ENCODE assay signal across 23 cellular contexts in the genomic region with DNA sequence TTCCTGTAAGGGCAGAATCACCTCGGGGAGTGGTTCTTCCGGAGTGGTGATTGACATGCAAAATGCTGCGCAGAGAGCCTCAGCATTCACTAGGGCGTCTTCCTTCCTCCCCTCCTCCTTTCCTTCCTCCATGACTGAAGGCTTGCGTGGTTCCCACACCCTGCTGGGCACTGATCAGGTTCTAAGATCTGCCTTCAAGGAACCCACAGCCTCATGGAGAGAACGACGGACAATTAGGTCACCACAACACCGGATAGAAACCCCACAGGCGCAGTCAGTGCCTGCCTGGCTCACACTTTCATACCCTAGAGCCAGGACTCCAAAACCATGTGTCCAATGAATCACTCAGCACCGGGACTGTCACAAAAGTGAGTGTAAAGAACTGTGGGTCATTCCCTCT.
DNase-seq lines count a peak whose midpoint lies in the region; ATAC-seq, FAIRE-seq and TF ChIP-seq lines count a peak whose summit lies in the region.
"Had no signal": no experiment of that assay in that cellular context is flagged by ENCODE, and none has a peak within 500 bp of the region (broad histone marks: within the 10 kb centered on the region; RNA-seq: fewer than 3 reads in every experiment).

No MANE protein-coding gene starts in this region.

- TF ChIP-seq CTCF in foreskin keratinocyte (conservative IDR thresholded peaks at IDR 0.05) = no peak
- TF ChIP-seq CTCF in esophagus muscularis mucosa (IDR thresholded peaks at IDR 0.05) = no peak

- H3K36me3 ChIP-seq in HUES6 (ENCODE audit: control insufficient read depth, insufficient read depth, low read length) (no peaks in the 10 kb centered on the region), esophagus muscularis mucosa (no peaks in the 10 kb centered on the region)
- H3K36me3 ChIP-seq: HAP-1, MG63 had no signal

- peak; percentile 49 for DNase-seq in Daoy (ENCODE audit: low read depth)
- DNase-seq in UCSD-AML1 (lab: John Stamatoyannopoulos, UW; ENCODE audit: unreplicated experiment) = peak; percentile 32
- DNase-seq in foreskin keratinocyte = peak in 1 of 2 donors; percentile 1
- no peak for DNase-seq in posterior cingulate gyrus
- DNase-seq in RCC 7860 (ENCODE audit: low spot score) = no peak
- DNase-seq in esophagus muscularis mucosa (ENCODE audit: extremely low spot score) = no peak
- DNase-seq: AML-193, DMS53, EL, Kasumi-1, MG63, NCI-H1417, NCI-H1694 treated with DMSO at 0.1 percent for 48 hours, NCI-H2081 treated with DMSO at 0.1 percent for 48 hours, NCI-H2171 treated with DMSO at 0.1 percent for 48 hours, NCI-H524 treated with DMSO at 0.1 percent for 48 hours, PC-3, SW 1271 had no signal

- no peak for TF ChIP-seq EP300 in esophagus muscularis mucosa (IDR thresholded peaks at IDR 0.05)

- peaks cover 52% of the 10 kb centered on the region for H3K4me1 ChIP-seq in HUES6 (ENCODE audit: control insufficient read depth, insufficient read depth, low read length)
- no peaks in the 10 kb centered on the region for H3K4me1 ChIP-seq in foreskin keratinocyte
- H3K4me1 ChIP-seq in esophagus muscularis mucosa = no peaks in the 10 kb centered on the region
- H3K4me1 ChIP-seq: HAP-1 had no signal

- no peaks in the 10 kb centered on the region for H3K9me3 ChIP-seq in HUES6 (ENCODE audit: control insufficient read depth, insufficient read depth, low read depth, low read length)
- no peaks in the 10 kb centered on the region for H3K9me3 ChIP-seq in esophagus muscularis mucosa
- H3K9me3 ChIP-seq: HAP-1, MG63 had no signal

- H3K27me3 ChIP-seq in HUES6 (ENCODE audit: control insufficient read depth, insufficient read depth, low read length) = no peaks in the 10 kb centered on the region
- no peaks in the 10 kb centered on the region for H3K27me3 ChIP-seq in foreskin keratinocyte
- no peaks in the 10 kb centered on the region for H3K27me3 ChIP-seq in esophagus muscularis mucosa
- H3K27me3 ChIP-seq: MG63 had no signal

- no peak for TF ChIP-seq POLR2A in esophagus muscularis mucosa (IDR thresholded peaks at IDR 0.05; ENCODE audit: low read depth)

- intact Hi-C loops in posterior cingulate gyrus (cut with DNase I) (no loop called here), esophagus muscularis mucosa (cut with DNase I) (no loop called here)

- 53% methylated on average over 10 of the region's 10 CpGs for WGBS in esophagus muscularis mucosa

- no peak overlapping the region for H3K9ac ChIP-seq in HUES6 (ENCODE audit: low read length)

- FAIRE-seq in RCC 7860 (lab: Jason Lieb, UNC) = no peak

- H3K4me3 ChIP-seq in HUES6 (ENCODE audit: low read depth, low read length) = peak overlapping the region; percentile 27; the same call in 1 of the 2 replicates
- no peak overlapping the region for H3K4me3 ChIP-seq in esophagus muscularis mucosa
- H3K4me3 ChIP-seq: HAP-1, MG63 had no signal

- H3K27ac ChIP-seq in HUES6 (ENCODE audit: low read depth, low read length) (no peak overlapping the region), foreskin keratinocyte (no peak overlapping the region), esophagus muscularis mucosa (replicated peaks in 1 of 4) (no peak overlapping the region)
- H3K27ac ChIP-seq: C4-2B, HL-60 had no signal

- peak; percentile 71 for ATAC-seq in foreskin keratinocyte
- no peak for ATAC-seq in HG03025 (IDR thresholded peaks at IDR 0.05; ENCODE audit: low FRiP score, unreplicated experiment)
- ATAC-seq: PC-3 had no signal

Comparison
In these comparisons a context has a peak if more than half of its experiments do, and no peak if none do; other contexts are left out.
1. DNase-seq: peak in Daoy (single experiment) and UCSD-AML1 (single experiment); none in posterior cingulate gyrus (0 of 10), RCC 7860 (single experiment) and esophagus muscularis mucosa (single experiment).